Comparison of ENCODE assay signal across 20 cellular contexts in genomic region chr20:51096571-51097267, GRCh38.
DNase-seq lines count a peak whose midpoint lies in the region; ATAC-seq and FAIRE-seq lines count a peak whose summit lies in the region.
"Had no signal": no experiment of that assay in that cellular context is flagged by ENCODE, and none has a peak within 500 bp of the region (broad histone marks: within the 10 kb centered on the region; RNA-seq: fewer than 3 reads in every experiment).

No MANE protein-coding gene starts in this region.

- no peaks in the 10 kb centered on the region for H3K36me3 ChIP-seq in small intestine (ENCODE audit: control insufficient read depth in 2 of 2, insufficient read depth in 2 of 2, low read length in 2 of 2)
- H3K36me3 ChIP-seq: HAP-1 had no signal

- DNase-seq in HTR-8/SVneo (ENCODE audit: insufficient read length, low spot score), result no peak
- peak in 1 of 2 donors; percentile 42 for DNase-seq in left colon
- DNase-seq in small intestine, result peak; percentile 77
- no peak for DNase-seq in stimulated activated naive B cell treated with anti-CD40 and anti-IgM and Interleukin-4, amounts not matched to agents 10 μg/mL and 1 μg/mL and 100 μg/mL, for 72 hours
- DNase-seq in hippocampal formation (lab: John Stamatoyannopoulos, UW), result no peak
- DNase-seq in D341Med (ENCODE audit: low spot score), result no peak
- DNase-seq: CD4-positive, CD25-positive, alpha-beta regulatory T cell; DMS79; GM23248; KBM-7; NCI-H1436 treated with DMSO at 0.1 percent for 48 hours; NCI-H1930; PC-9; SHP77 treated with DMSO at 0.1 percent for 48 hours had no signal

- H3K9me3 Mint-ChIP-seq in stimulated activated naive B cell treated with anti-CD40 and anti-IgM and Interleukin-4, amounts not matched to agents 10 μg/mL and 1 μg/mL and 100 μg/mL, for 72 hours, result no peaks in the 10 kb centered on the region

- FAIRE-seq in HTR-8/SVneo (lab: Jason Lieb, UNC), result peak; percentile 87
- FAIRE-seq in small intestine (lab: Jason Lieb, UNC), result no peak
- FAIRE-seq: A204.1 had no signal

- no peaks in the 10 kb centered on the region for H3K9me3 ChIP-seq in small intestine (ENCODE audit: control insufficient read depth, low read depth)
- H3K9me3 ChIP-seq: HAP-1 had no signal

- no peak overlapping the region for H3K4me3 Mint-ChIP-seq in stimulated activated naive B cell treated with anti-CD40 and anti-IgM and Interleukin-4, amounts not matched to agents 10 μg/mL and 1 μg/mL and 100 μg/mL, for 72 hours
- H3K4me3 Mint-ChIP-seq: CD4-positive, CD25-positive, alpha-beta regulatory T cell had no signal

- 22 to 61% (median 47%) methylated on average over 13 of the region's 13 CpGs for WGBS in small intestine, 3 donors

- peaks cover 8 to 26% of the 10 kb centered on the region in 2 donors for H3K27me3 Mint-ChIP-seq in stimulated activated naive B cell treated with anti-CD40 and anti-IgM and Interleukin-4, amounts not matched to agents 10 μg/mL and 1 μg/mL and 100 μg/mL, for 72 hours

- intact Hi-C loops in left colon (cut with DNase I, micrococcal nuclease), result no loop called here

- H3K27ac ChIP-seq in cingulate gyrus (ENCODE audit: low read depth, low read length) (peak overlapping the region; percentile 49), small intestine (ENCODE audit: low read depth in 1 of 2, low read length in 1 of 2) (peak overlapping the region; percentile 25 to 73)
- H3K27ac ChIP-seq: GM23248, HL-60, PC-9, RWPE1 had no signal

- H3K4me1 Mint-ChIP-seq in stimulated activated naive B cell treated with anti-CD40 and anti-IgM and Interleukin-4, amounts not matched to agents 10 μg/mL and 1 μg/mL and 100 μg/mL, for 72 hours, result peaks cover 45 to 84% of the 10 kb centered on the region in 2 donors
- H3K4me1 Mint-ChIP-seq: CD4-positive, CD25-positive, alpha-beta regulatory T cell had no signal

- ATAC-seq in left colon (peak; percentile 69), GM18870 (IDR thresholded peaks at IDR 0.05; ENCODE audit: unreplicated experiment) (no peak)
- ATAC-seq in stimulated activated naive B cell treated with anti-CD40 and anti-IgM and Interleukin-4, amounts not matched to agents 10 μg/mL and 1 μg/mL and 100 μg/mL, for 72 hours (replicated peaks), result no peak

- H3K27ac Mint-ChIP-seq in stimulated activated naive B cell treated with anti-CD40 and anti-IgM and Interleukin-4, amounts not matched to agents 10 μg/mL and 1 μg/mL and 100 μg/mL, for 72 hours, result no peak overlapping the region
- H3K27ac Mint-ChIP-seq: CD4-positive, CD25-positive, alpha-beta regulatory T cell had no signal

- no peaks in the 10 kb centered on the region for H3K4me1 ChIP-seq in small intestine (ENCODE audit: control insufficient read depth in 2 of 2, insufficient read depth in 1 of 2, low read depth in 1 of 2, low read length in 1 of 2)
- H3K4me1 ChIP-seq: HAP-1 had no signal

- H3K36me3 Mint-ChIP-seq in stimulated activated naive B cell treated with anti-CD40 and anti-IgM and Interleukin-4, amounts not matched to agents 10 μg/mL and 1 μg/mL and 100 μg/mL, for 72 hours, result no peaks in the 10 kb centered on the region
- H3K36me3 Mint-ChIP-seq: CD4-positive, CD25-positive, alpha-beta regulatory T cell had no signal

- no peak overlapping the region for H3K4me3 ChIP-seq in small intestine (ENCODE audit: low read depth in 1 of 2, low read length in 2 of 2)
- H3K4me3 ChIP-seq: GM23248, HAP-1, PC-9 had no signal

- H3K27me3 ChIP-seq in small intestine (ENCODE audit: control insufficient read depth in 2 of 2, insufficient read depth in 2 of 2, low read length in 2 of 2), result peaks cover 0 to 8% of the 10 kb centered on the region in 2 donors
